Comparison of ENCODE assay signal across 8 cellular contexts in the genomic region with DNA sequence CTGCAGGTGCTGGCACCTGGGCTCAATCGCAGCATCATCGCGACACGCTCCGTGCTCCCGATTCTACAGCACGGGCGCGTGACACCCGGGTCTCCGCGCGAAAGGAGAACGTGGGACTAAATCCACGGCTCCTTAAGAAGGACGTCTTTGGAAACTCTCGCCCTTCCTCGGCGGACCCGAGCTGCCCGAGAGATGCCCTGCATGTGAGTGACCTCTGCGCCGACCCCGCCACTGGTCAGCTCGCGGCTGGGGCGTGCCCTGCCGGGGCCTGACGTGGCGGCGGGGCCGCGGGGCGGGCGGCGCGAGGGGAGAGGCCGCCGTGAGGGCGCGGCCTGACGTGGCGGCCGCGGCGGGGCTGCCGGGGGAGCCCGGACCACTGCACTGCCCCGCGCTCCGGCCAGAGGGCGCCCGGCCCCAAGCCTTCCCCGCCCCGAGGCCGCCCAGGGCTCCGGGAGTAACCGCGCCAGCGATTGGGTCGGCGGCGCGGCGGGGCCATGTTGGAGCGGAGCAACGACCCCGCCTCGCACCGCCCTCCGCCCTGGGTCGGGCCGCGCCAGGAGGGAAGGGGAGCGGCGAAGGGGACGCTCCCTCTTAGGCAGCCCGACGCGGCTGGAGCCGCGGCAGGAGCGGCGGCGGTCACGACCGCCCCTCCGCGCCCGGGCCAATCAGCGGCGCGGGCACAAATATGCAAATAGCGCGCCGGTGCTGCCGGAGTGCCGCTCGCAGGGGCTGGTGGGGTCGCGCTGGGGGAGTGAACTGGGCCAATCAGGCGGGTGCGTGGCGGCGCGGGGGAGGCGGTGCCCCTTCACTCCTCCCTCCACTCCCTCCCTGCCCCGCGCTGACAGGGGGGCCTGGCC.
A peak's percentile ranks its signal among the peaks of the same experiment; 100 is the strongest.
DNase-seq lines count a peak whose midpoint lies in the region; ATAC-seq and TF ChIP-seq lines count a peak whose summit lies in the region.

No MANE protein-coding gene starts in this region.

- peaks cover 4% of the 10 kb centered on the region; the same call in 1 of the 2 replicates for H3F3A ChIP-seq in Loucy (ENCODE audit: low read depth)

- no peak overlapping the region for H4K91ac ChIP-seq in H9 (ENCODE audit: insufficient read length, low read depth, low read length)

- peak overlapping the region; percentile 84 to 92 for H3K4me3 Mint-ChIP-seq in H9
- peak overlapping the region; percentile 89 for H3K4me3 Mint-ChIP-seq in neural crest cell

- peak overlapping the region; percentile 64 for H3K9ac ChIP-seq in H9 (ENCODE audit: extremely low read depth, insufficient read length, low read length)
- H3K9ac ChIP-seq in Loucy (ENCODE audit: low read depth, low read length, poor library complexity, severe bottlenecking), result peak overlapping the region; percentile 86

- H2BK20ac ChIP-seq in H9 (ENCODE audit: low read depth, low read length, poor library complexity, severe bottlenecking), result no peak overlapping the region

- H2BK15ac ChIP-seq in H9 (ENCODE audit: low read depth, low read length), result no peak overlapping the region

- H3K27ac ChIP-seq in H9 (ENCODE audit: insufficient read length, low read depth, low read length), result peak overlapping the region; percentile 49
- peak overlapping the region; percentile 71 for H3K27ac ChIP-seq in RWPE2 (ENCODE audit: poor library complexity, severe bottlenecking)
- peak overlapping the region; percentile 95 to 99 (median 97) for H3K27ac ChIP-seq in stomach

- H3K4me1 Mint-ChIP-seq in H9 (peaks cover 16 to 21% of the 10 kb centered on the region in 2 experiments), neural crest cell (peaks cover 14% of the 10 kb centered on the region)

- H4K5ac ChIP-seq in H9 (ENCODE audit: insufficient read length, low read depth, low read length), result no peak overlapping the region

- H3K4me2 ChIP-seq in H9 (ENCODE audit: insufficient read depth, insufficient read length, low read length) (peak overlapping the region; percentile 65), Loucy (ENCODE audit: low read depth, low read length, poor library complexity, severe bottlenecking) (peak overlapping the region; percentile 97)

- H3K23me2 ChIP-seq in H9 (ENCODE audit: insufficient read length, low read depth, low read length, poor library complexity, severe bottlenecking), result peaks cover 7% of the 10 kb centered on the region

- H3K4me1 ChIP-seq in H9 (ENCODE audit: insufficient read depth, low read length) (no peaks in the 10 kb centered on the region), Loucy (ENCODE audit: insufficient read depth, low read length, poor library complexity, severe bottlenecking) (peaks cover 19% of the 10 kb centered on the region), RWPE2 (ENCODE audit: insufficient read depth, poor library complexity, severe bottlenecking) (peaks cover 5% of the 10 kb centered on the region), stomach (peaks cover 20 to 45% (median 37%) of the 10 kb centered on the region in 4 donors)

- H4K20me1 ChIP-seq in H9 (ENCODE audit: control insufficient read depth, insufficient read depth, insufficient read length) (no peaks in the 10 kb centered on the region), Loucy (ENCODE audit: insufficient read depth, low read length, poor library complexity, severe bottlenecking) (peaks cover 13% of the 10 kb centered on the region)

- H3K9me3 Mint-ChIP-seq in H9, result no peaks in the 10 kb centered on the region
- no peaks in the 10 kb centered on the region for H3K9me3 Mint-ChIP-seq in neural crest cell

- H3K36me3 Mint-ChIP-seq in H9 (ENCODE audit: insufficient read depth in 1 of 3, low read depth in 3 of 3) (no peaks in the 10 kb centered on the region; a peak in 1 of 7 replicates), neural crest cell (ENCODE audit: low read depth) (no peaks in the 10 kb centered on the region)

- H2BK5ac ChIP-seq in H9 (ENCODE audit: insufficient read length, low read length), result no peak overlapping the region

- H3K79me2 ChIP-seq in H9 (ENCODE audit: insufficient read depth, low read length), result no peaks in the 10 kb centered on the region
- peaks cover 24% of the 10 kb centered on the region for H3K79me2 ChIP-seq in Loucy (ENCODE audit: insufficient read depth, low read length)

- peak; percentile 64 for TF ChIP-seq CTCF in H9 (conservative IDR thresholded peaks at IDR 0.05)
- TF ChIP-seq CTCF in Loucy (conservative IDR thresholded peaks at IDR 0.05; ENCODE audit: low read length), result peak; percentile 39
- TF ChIP-seq CTCF in RWPE2 (IDR thresholded peaks at IDR 0.05; ENCODE audit: poor library complexity, severe bottlenecking), result peak; percentile 88
- TF ChIP-seq CTCF in fibroblast of villous mesenchyme (IDR thresholded peaks at IDR 0.05; ENCODE audit: insufficient read depth, low read depth, low read length), result peak; percentile 52
- TF ChIP-seq CTCF in neural crest cell (conservative IDR thresholded peaks at IDR 0.05), result peak; percentile 66
- TF ChIP-seq CTCF in stomach (IDR thresholded peaks at IDR 0.05), result peak in 4 of 7 experiments; percentile 46 to 92 (median 50)

- no peak overlapping the region for H3T11ph ChIP-seq in H9 (ENCODE audit: low read length)

- H3K4me3 ChIP-seq in Loucy (ENCODE audit: low read length, poor library complexity, severe bottlenecking), result peak overlapping the region; percentile 82
- H3K4me3 ChIP-seq in RWPE2 (ENCODE audit: severe bottlenecking), result peak overlapping the region; percentile 70
- H3K4me3 ChIP-seq in fibroblast of villous mesenchyme (ENCODE audit: low read depth, low read length), result peak overlapping the region; percentile 87
- peak overlapping the region; percentile 72 to 97 (median 90) for H3K4me3 ChIP-seq in stomach

- H3K18ac ChIP-seq in H9 (ENCODE audit: insufficient read length, low read depth, low read length), result peak overlapping the region; percentile 92

- H3K36me3 ChIP-seq in Loucy (ENCODE audit: insufficient read depth, low read length) (no peaks in the 10 kb centered on the region; the same call in 1 of the 2 replicates), RWPE2 (ENCODE audit: low read depth) (peaks cover 7% of the 10 kb centered on the region), stomach (no peaks in the 10 kb centered on the region)

- H2BK12ac ChIP-seq in H9 (ENCODE audit: insufficient read length, low read depth, low read length), result peak overlapping the region; percentile 53

- peak; percentile 90 for ATAC-seq in RWPE2 (ENCODE audit: low read depth)

- no peak overlapping the region for H4K8ac ChIP-seq in H9 (replicated peaks; ENCODE audit: insufficient read length, low read depth, low read length)

- in situ Hi-C loops in G401 (cut with HindIII; ENCODE audit: low sequenced_read_pairs), result no loop called here

- no peaks in the 10 kb centered on the region for H3K9me2 ChIP-seq in Loucy (replicated peaks; ENCODE audit: low read depth, low read length)

- H3K56ac ChIP-seq in H9 (ENCODE audit: insufficient read length, low read depth, low read length), result no peak overlapping the region

- peak; percentile 90 for DNase-seq in G401 (ENCODE audit: low spot score)
- DNase-seq in H9, result peak; percentile 96
- DNase-seq in RWPE2 (ENCODE audit: low spot score), result peak; percentile 97
- DNase-seq in activated effector memory CD4-positive, alpha-beta T cell treated with anti-CD3 and anti-CD28 coated beads, Interleukin-2, amount 50 U/mL, for 16 hours, result peak; percentile 98
- DNase-seq in fibroblast of villous mesenchyme (ENCODE audit: low read depth), result peak; percentile 96
- DNase-seq in neural crest cell (ENCODE audit: low read depth, low spot score), result peak; percentile 92
- DNase-seq in stomach, result peak; percentile 97

- peak overlapping the region; percentile 66 to 77 (median 73); a peak in 2 of 7 replicates for H3K27ac Mint-ChIP-seq in H9
- H3K27ac Mint-ChIP-seq in neural crest cell (ENCODE audit: unreplicated experiment), result no peak overlapping the region

- intact Hi-C loops in stomach (cut with DNase I; ENCODE audit: low total_unique reads), result no loop called here

- WGBS in H9 (ENCODE audit: extremely low coverage, insufficient read length, low lambda C conversion rate), result no CpG with 5 or more reads among the region's 109 CpGs
- WGBS in stomach, 5 donors, result 0 to 2% (median 0%) methylated on average over 33 to 109 of the region's 109 CpGs

- no peak overlapping the region for H3K4ac ChIP-seq in H9 (ENCODE audit: low read depth, low read length)

- H3K27me3 Mint-ChIP-seq in H9 (ENCODE audit: low read depth) (no peaks in the 10 kb centered on the region), neural crest cell (ENCODE audit: low read depth) (no peaks in the 10 kb centered on the region)

- no peak for TF ChIP-seq POLR2A in stomach (IDR thresholded peaks at IDR 0.05)

- no peaks in the 10 kb centered on the region for H3K79me1 ChIP-seq in H9 (ENCODE audit: insufficient read depth, low read depth, low read length, poor library complexity, severe bottlenecking)

- no peaks in the 10 kb centered on the region for H3K27me3 ChIP-seq in H9 (ENCODE audit: insufficient read depth, low read length)
- H3K27me3 ChIP-seq in Loucy (ENCODE audit: insufficient read depth, low read length, poor library complexity, severe bottlenecking), result no peaks in the 10 kb centered on the region
- no peaks in the 10 kb centered on the region for H3K27me3 ChIP-seq in RWPE2 (ENCODE audit: insufficient read depth, poor library complexity, severe bottlenecking)
- H3K27me3 ChIP-seq in stomach, result no peaks in the 10 kb centered on the region

- H2AK5ac ChIP-seq in H9 (ENCODE audit: insufficient read length, low read length), result no peak overlapping the region

- H2AFZ ChIP-seq in H9 (ENCODE audit: low read length), result no peak overlapping the region
- peak overlapping the region; percentile 96 for H2AFZ ChIP-seq in Loucy (ENCODE audit: low read length)

- no peak overlapping the region for H3K23ac ChIP-seq in H9 (ENCODE audit: insufficient read length, low read depth, low read length)

- no peak for TF ChIP-seq EP300 in stomach (IDR thresholded peaks at IDR 0.05)

- H3K9me3 ChIP-seq in H9 (ENCODE audit: control insufficient read depth, low read depth, low read length), result no peaks in the 10 kb centered on the region
- no peaks in the 10 kb centered on the region for H3K9me3 ChIP-seq in Loucy (ENCODE audit: insufficient read depth, low read depth, low read length)
- H3K9me3 ChIP-seq in RWPE2 (ENCODE audit: severe bottlenecking), result no peaks in the 10 kb centered on the region
- no peaks in the 10 kb centered on the region for H3K9me3 ChIP-seq in stomach

- no peak overlapping the region for H2BK120ac ChIP-seq in H9 (ENCODE audit: low read depth, low read length, poor library complexity, severe bottlenecking)

- peak overlapping the region; percentile 96 for H3K14ac ChIP-seq in H9 (ENCODE audit: insufficient read depth, low read length)

Comparison
In these comparisons a context has a peak if more than half of its experiments do, and no peak if none do; other contexts are left out.
1. Peak in every context shown above with its lines: DNase-seq, ATAC-seq, H3K4me3 ChIP-seq and H3K27ac ChIP-seq.